In the genomic region with DNA sequence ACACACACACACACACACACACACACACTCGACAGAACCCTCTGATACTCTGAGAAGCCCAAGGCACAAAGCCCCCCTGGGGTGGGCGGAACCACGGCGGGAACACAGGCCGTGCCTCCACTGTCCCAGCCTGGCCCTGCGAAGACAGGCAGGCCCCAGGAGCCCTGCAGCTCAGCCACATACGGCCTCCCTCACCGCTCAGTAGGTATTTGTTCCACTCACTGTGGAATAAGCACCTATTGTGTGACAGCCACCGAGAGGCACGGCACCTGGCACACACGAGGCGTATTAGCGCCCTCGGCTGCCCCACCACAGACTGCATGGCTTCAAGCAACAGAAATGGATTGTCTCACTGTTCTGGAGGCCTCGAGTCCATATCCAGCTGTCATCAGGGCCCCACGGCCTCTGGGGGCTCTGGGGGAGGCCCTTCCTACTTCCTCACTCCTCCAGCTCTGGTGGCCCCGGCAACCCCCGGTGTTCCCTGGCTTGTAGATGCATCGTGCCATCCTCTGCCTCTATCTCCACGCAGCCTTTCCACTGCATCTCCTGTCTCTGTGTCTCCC, we compare ENCODE assay signal across 14 cellular contexts.
A peak's percentile ranks its signal among the peaks of the same experiment; 100 is the strongest.
DNase-seq lines count a peak whose midpoint lies in the region; ATAC-seq, FAIRE-seq and TF ChIP-seq lines count a peak whose summit lies in the region.
"Had no signal": no experiment of that assay in that cellular context is flagged by ENCODE, and none has a peak within 500 bp of the region (broad histone marks: within the 10 kb centered on the region; RNA-seq: fewer than 3 reads in every experiment).

No MANE protein-coding gene starts in this region.

- H3K36me3 Mint-ChIP-seq in MCF 10A (ENCODE audit: insufficient read depth, unreplicated experiment) = peaks cover 22% of the 10 kb centered on the region
- H3K36me3 Mint-ChIP-seq in brain = no peaks in the 10 kb centered on the region
- peaks cover 5% of the 10 kb centered on the region for H3K36me3 Mint-ChIP-seq in type B pancreatic cell

- H3K4me1 Mint-ChIP-seq in MCF 10A (ENCODE audit: insufficient read depth, unreplicated experiment) = peaks cover 51% of the 10 kb centered on the region
- H3K4me1 Mint-ChIP-seq in brain = peaks cover 89% of the 10 kb centered on the region
- H3K4me1 Mint-ChIP-seq in type B pancreatic cell (ENCODE audit: unreplicated experiment) = peaks cover 67% of the 10 kb centered on the region

- peak overlapping the region; percentile 13 for H3K9ac ChIP-seq in mesendoderm (ENCODE audit: low read length)

- no peak for DNase-seq in breast epithelium (ENCODE audit: low spot score in 2 of 2)
- DNase-seq in MCF 10A (ENCODE audit: unreplicated experiment) = no peak
- peak; percentile 51 for DNase-seq in mesendoderm
- DNase-seq in type B pancreatic cell (ENCODE audit: extremely low spot score, unreplicated experiment) = no peak
- no peak for DNase-seq in RCC 7860 (ENCODE audit: low spot score)
- DNase-seq in NCI-H146 (lab: John Stamatoyannopoulos, UW) = no peak
- DNase-seq: adrenal gland, DMS153, HCEC 1CT, Karpas-422, RPMI8226, testis had no signal

- H2AK5ac ChIP-seq in mesendoderm (ENCODE audit: low read length) = no peak overlapping the region

- H3K27me3 Mint-ChIP-seq in MCF 10A (ENCODE audit: insufficient read depth, unreplicated experiment) (no peaks in the 10 kb centered on the region), brain (peaks cover 4% of the 10 kb centered on the region), type B pancreatic cell (no peaks in the 10 kb centered on the region)

- CTCF ChIA-PET in MCF 10A (lab: Yijun Ruan, JAX) = interaction anchor here (0.7 kb wide), 1 partner anchor 113 kb away, joined by 3 read pairs; no protein-coding TSS in a partner anchor

- no peak overlapping the region for H4K5ac ChIP-seq in mesendoderm (ENCODE audit: low read length)

- intact Hi-C loops in breast epithelium (cut with DNase I; ENCODE audit: low total_unique reads) (no loop called here), MCF 10A (cut with micrococcal nuclease) (loop anchor here (10.0 kb wide), 1 partner anchor 466 kb away; no protein-coding TSS in a partner anchor)

- H3K27me3 ChIP-seq in breast epithelium = no peaks in the 10 kb centered on the region
- H3K27me3 ChIP-seq in mesendoderm (ENCODE audit: insufficient read depth, low read length, poor library complexity) = no peaks in the 10 kb centered on the region
- H3K27me3 ChIP-seq: adrenal gland, testis had no signal

- no peak overlapping the region for H2BK15ac ChIP-seq in mesendoderm (replicated peaks; ENCODE audit: low read depth)

- H3K4ac ChIP-seq in mesendoderm (ENCODE audit: low read depth, low read length) = no peak overlapping the region

- H3K9me3 ChIP-seq in breast epithelium = no peaks in the 10 kb centered on the region
- H3K9me3 ChIP-seq: adrenal gland, testis had no signal

- WGBS in mesendoderm (ENCODE audit: extremely low coverage, insufficient coverage, low lambda C conversion rate) = no CpG with 5 or more reads among the region's 20 CpGs

- H3K9me3 Mint-ChIP-seq in MCF 10A (ENCODE audit: unreplicated experiment) (no peaks in the 10 kb centered on the region), brain (no peaks in the 10 kb centered on the region), type B pancreatic cell (no peaks in the 10 kb centered on the region)

- H3K79me1 ChIP-seq in mesendoderm (ENCODE audit: low read length) = peaks cover 47% of the 10 kb centered on the region

- TF ChIP-seq POLR2A in breast epithelium (IDR thresholded peaks at IDR 0.05) = no peak

- no peak for FAIRE-seq in RCC 7860 (lab: Jason Lieb, UNC)

- peaks cover 23 to 60% of the 10 kb centered on the region in 2 donors for H3K4me1 ChIP-seq in breast epithelium
- peaks cover 17% of the 10 kb centered on the region for H3K4me1 ChIP-seq in mesendoderm (ENCODE audit: control insufficient read depth, low read depth, low read length)

- H3K56ac ChIP-seq in mesendoderm (ENCODE audit: low read length) = peak overlapping the region; percentile 63

- peak overlapping the region; percentile 3 for H2BK5ac ChIP-seq in mesendoderm (ENCODE audit: low read length)

- peak overlapping the region; percentile 11 for H3K23ac ChIP-seq in mesendoderm (ENCODE audit: low read length)

- no peak for ATAC-seq in HG02870 (IDR thresholded peaks at IDR 0.05; ENCODE audit: unreplicated experiment)

- no peak overlapping the region for H3K4me3 Mint-ChIP-seq in MCF 10A (ENCODE audit: unreplicated experiment)
- H3K4me3 Mint-ChIP-seq in brain = peak overlapping the region in 2 of 5 experiments; percentile 25 to 43
- peak overlapping the region; percentile 47 for H3K4me3 Mint-ChIP-seq in type B pancreatic cell

- H3K36me3 ChIP-seq in breast epithelium (no peaks in the 10 kb centered on the region), mesendoderm (ENCODE audit: control insufficient read depth, insufficient read depth, low read length) (no peaks in the 10 kb centered on the region)
- H3K36me3 ChIP-seq: adrenal gland had no signal

- TF ChIP-seq CTCF in breast epithelium (IDR thresholded peaks at IDR 0.05) (no peak), MCF 10A (IDR thresholded peaks at IDR 0.05; ENCODE audit: unreplicated experiment) (no peak), brain (conservative IDR thresholded peaks at IDR 0.05) (no peak), type B pancreatic cell (conservative IDR thresholded peaks at IDR 0.05) (no peak)

- no peak overlapping the region for H3K4me2 ChIP-seq in mesendoderm (ENCODE audit: low read length)

- H3K18ac ChIP-seq in mesendoderm (ENCODE audit: low read length) = peak overlapping the region; percentile 5

- H3K4me3 ChIP-seq in breast epithelium = peak overlapping the region in 1 of 3 donors; percentile 10
- H3K4me3 ChIP-seq in mesendoderm (ENCODE audit: low read length) = no peak overlapping the region
- H3K4me3 ChIP-seq: adrenal gland, testis had no signal

- H3K27ac ChIP-seq in breast epithelium (peak overlapping the region; percentile 80 to 82), mesendoderm (ENCODE audit: low read depth, low read length) (peak overlapping the region; percentile 57)

- H4K8ac ChIP-seq in mesendoderm (ENCODE audit: low read depth, low read length) = no peak overlapping the region

- H2BK120ac ChIP-seq in mesendoderm (ENCODE audit: low read depth, low read length) = no peak overlapping the region

- POLR2A ChIA-PET in MCF 10A (lab: Yijun Ruan, JAX) = interaction anchor here (1.0 to 1.3 kb wide), 2 partner anchors 9 to 16 kb away, joined by 3 read pairs; no protein-coding TSS in a partner anchor

- H3K79me2 ChIP-seq in mesendoderm (ENCODE audit: control insufficient read depth, insufficient read depth, low read length) = peaks cover 83% of the 10 kb centered on the region

- H3K27ac Mint-ChIP-seq in MCF 10A (ENCODE audit: low read depth, unreplicated experiment) (no peak overlapping the region), brain (peak overlapping the region; percentile 63 to 91 (median 89)), type B pancreatic cell (peak overlapping the region; percentile 81)

- no TSS peak for BruUV-seq in MCF 10A (replicated peaks; lab: Mats Ljungman, UMichigan)
